ENCODE assay signal across 10 cellular contexts in the genomic region with DNA sequence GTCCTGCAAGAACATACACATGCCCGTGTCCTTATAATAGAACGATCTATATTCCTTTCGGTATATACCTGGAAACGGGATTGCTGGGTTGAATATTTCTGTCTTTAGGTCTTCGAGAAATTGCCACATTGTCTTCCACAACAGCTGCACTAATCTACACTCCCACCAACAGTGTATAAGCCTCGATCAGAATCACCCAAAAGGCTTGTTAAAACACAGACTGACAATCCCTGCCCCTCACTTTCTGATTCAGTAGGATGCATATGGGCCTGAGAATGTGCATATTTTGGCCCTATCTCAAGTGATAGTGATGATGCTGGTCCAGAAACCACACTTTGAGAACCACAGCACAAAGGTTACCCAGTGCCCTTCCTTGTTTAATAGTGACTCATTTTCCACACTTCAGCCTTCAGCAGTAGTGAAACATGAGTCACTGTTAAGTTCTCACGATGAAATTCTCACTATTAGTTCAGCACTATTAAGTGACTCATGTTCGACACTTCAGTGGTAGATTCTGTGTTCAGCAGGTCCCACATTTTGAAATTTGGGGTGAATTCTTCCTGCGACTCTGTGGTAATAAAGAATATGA.
DNase-seq lines count a peak whose midpoint lies in the region; ATAC-seq and TF ChIP-seq lines count a peak whose summit lies in the region.
"Had no signal": no experiment of that assay in that cellular context is flagged by ENCODE, and none has a peak within 500 bp of the region (broad histone marks: within the 10 kb centered on the region; RNA-seq: fewer than 3 reads in every experiment).

No MANE protein-coding gene starts in this region.

- no peak overlapping the region for H3K9ac ChIP-seq in mammary epithelial cell (ENCODE audit: insufficient read depth, low read length)

- peaks cover 4% of the 10 kb centered on the region for H3K9me3 ChIP-seq in mammary epithelial cell (replicated peaks; ENCODE audit: insufficient read depth, low read length)
- H3K9me3 ChIP-seq: lower lobe of right lung, right atrium auricular region had no signal

- WGBS in mammary epithelial cell (ENCODE audit: low coverage, missing lambda C conversion rate), result 61% methylated on average over 9 of the region's 9 CpGs

- H3K4me1 Mint-ChIP-seq in MCF 10A (ENCODE audit: insufficient read depth, unreplicated experiment), result no peaks in the 10 kb centered on the region
- no peaks in the 10 kb centered on the region for H3K4me1 Mint-ChIP-seq in stimulated activated naive CD8-positive, alpha-beta T cell treated with anti-CD3 and anti-CD28 coated beads, Interleukin-15, amount 100 ng/mL, for 72 hours

- H3K36me3 ChIP-seq in mammary epithelial cell (ENCODE audit: insufficient read depth, low read length), result no peaks in the 10 kb centered on the region
- H3K36me3 ChIP-seq: lower lobe of right lung, right atrium auricular region had no signal

- H3K79me2 ChIP-seq in mammary epithelial cell (ENCODE audit: insufficient read depth, low read length), result no peaks in the 10 kb centered on the region

- H3K4me1 ChIP-seq in mammary epithelial cell (ENCODE audit: insufficient read depth, low read length), result no peaks in the 10 kb centered on the region
- H3K4me1 ChIP-seq: lower lobe of right lung, right atrium auricular region had no signal

- POLR2A ChIA-PET in MCF 10A (lab: Yijun Ruan, JAX), result no interaction called here

- peak; percentile 26 for DNase-seq in mammary epithelial cell
- DNase-seq in MCF 10A (ENCODE audit: unreplicated experiment), result no peak
- peak; percentile 79 for DNase-seq in RPMI7951 (ENCODE audit: low read depth)
- peak; percentile 2 to 11 for DNase-seq in stimulated activated naive CD8-positive, alpha-beta T cell treated with anti-CD3 and anti-CD28 coated beads, Interleukin-15, amount 100 ng/mL, for 72 hours
- DNase-seq in OCI-M2 (lab: John Stamatoyannopoulos, UW; ENCODE audit: unreplicated experiment), result no peak
- no peak for DNase-seq in NCI-H1105 treated with DMSO at 0.1 percent for 48 hours (lab: John Stamatoyannopoulos, UW)
- no peak for DNase-seq in DMS 273 treated with DMSO at 0.1 percent for 48 hours (lab: John Stamatoyannopoulos, UW)
- DNase-seq: lower lobe of right lung had no signal

- ATAC-seq in HG02610 (IDR thresholded peaks at IDR 0.05; ENCODE audit: unreplicated experiment), result peak; percentile 92
- ATAC-seq in stimulated activated naive CD8-positive, alpha-beta T cell treated with anti-CD3 and anti-CD28 coated beads, Interleukin-15, amount 100 ng/mL, for 72 hours, result peak; percentile 95
- ATAC-seq: lower lobe of right lung had no signal

- no peaks in the 10 kb centered on the region for H3K27me3 ChIP-seq in mammary epithelial cell (ENCODE audit: insufficient read depth, low read length)
- H3K27me3 ChIP-seq: right atrium auricular region had no signal

- in situ Hi-C loops in mammary epithelial cell (cut with MboI; ENCODE audit: low sequenced_read_pairs in 2 of 2), result no loop called here

- H3K27ac ChIP-seq in mammary epithelial cell (ENCODE audit: insufficient read depth, low read depth, low read length), result no peak overlapping the region
- H3K27ac ChIP-seq: lower lobe of right lung, right atrium auricular region had no signal

- no peak overlapping the region for H2AFZ ChIP-seq in mammary epithelial cell (ENCODE audit: low read depth, low read length)

- BruUV-seq in mammary epithelial cell (replicated peaks; lab: Mats Ljungman, UMichigan), result no TSS peak
- BruUV-seq in MCF 10A (replicated peaks; lab: Mats Ljungman, UMichigan), result no TSS peak

- CTCF ChIA-PET in mammary epithelial cell (lab: Charles Lee; ENCODE audit: low non-redundant PET) (interaction anchor here (0.6 kb wide), 1 partner anchor 827 kb away, joined by 3 read pairs; no protein-coding TSS in a partner anchor), MCF 10A (lab: Yijun Ruan, JAX) (no interaction called here)

- H3K27me3 Mint-ChIP-seq in MCF 10A (ENCODE audit: insufficient read depth, unreplicated experiment), result no peaks in the 10 kb centered on the region
- no peaks in the 10 kb centered on the region for H3K27me3 Mint-ChIP-seq in stimulated activated naive CD8-positive, alpha-beta T cell treated with anti-CD3 and anti-CD28 coated beads, Interleukin-15, amount 100 ng/mL, for 72 hours

- TF ChIP-seq CTCF in mammary epithelial cell (conservative IDR thresholded peaks at IDR 0.05 in 1 of 2, IDR thresholded peaks at IDR 0.05 in 1 of 2; ENCODE audit: extremely low read depth in 1 of 2, insufficient read depth in 1 of 2, low read depth in 1 of 2, low read length in 2 of 2), result no peak
- TF ChIP-seq CTCF in MCF 10A (IDR thresholded peaks at IDR 0.05; ENCODE audit: unreplicated experiment), result no peak

- H3K36me3 Mint-ChIP-seq in MCF 10A (ENCODE audit: insufficient read depth, unreplicated experiment), result no peaks in the 10 kb centered on the region

- H4K20me1 ChIP-seq in mammary epithelial cell (ENCODE audit: insufficient read depth, low read length), result no peaks in the 10 kb centered on the region

- H3K4me3 Mint-ChIP-seq in MCF 10A (ENCODE audit: unreplicated experiment), result no peak overlapping the region
- no peak overlapping the region for H3K4me3 Mint-ChIP-seq in stimulated activated naive CD8-positive, alpha-beta T cell treated with anti-CD3 and anti-CD28 coated beads, Interleukin-15, amount 100 ng/mL, for 72 hours

- dilution Hi-C loops in mammary epithelial cell (cut with HindIII; ENCODE audit: low sequenced_read_pairs), result no loop called here

- peaks cover 52% of the 10 kb centered on the region for H3K9me3 Mint-ChIP-seq in MCF 10A (ENCODE audit: unreplicated experiment)
- peaks cover 5 to 16% of the 10 kb centered on the region in 2 donors for H3K9me3 Mint-ChIP-seq in stimulated activated naive CD8-positive, alpha-beta T cell treated with anti-CD3 and anti-CD28 coated beads, Interleukin-15, amount 100 ng/mL, for 72 hours

- H3K27ac Mint-ChIP-seq in MCF 10A (ENCODE audit: low read depth, unreplicated experiment), result no peak overlapping the region
- H3K27ac Mint-ChIP-seq in stimulated activated naive CD8-positive, alpha-beta T cell treated with anti-CD3 and anti-CD28 coated beads, Interleukin-15, amount 100 ng/mL, for 72 hours, result no peak overlapping the region

- no peak overlapping the region for H3K4me2 ChIP-seq in mammary epithelial cell (ENCODE audit: insufficient read depth, low read depth, low read length)

- no peak overlapping the region for H3K4me3 ChIP-seq in mammary epithelial cell (replicated peaks in 1 of 3; ENCODE audit: insufficient read depth in 1 of 3, low read depth in 2 of 3, low read length in 3 of 3)
- H3K4me3 ChIP-seq: lower lobe of right lung, right atrium auricular region had no signal

- intact Hi-C loops in mammary epithelial cell (cut with micrococcal nuclease), result no loop called here
- intact Hi-C loops in MCF 10A (cut with micrococcal nuclease), result no loop called here

Comparison
In these comparisons a context has a peak if more than half of its experiments do, and no peak if none do; other contexts are left out.
1. DNase-seq: peak in mammary epithelial cell (single experiment), RPMI7951 (single experiment) and stimulated activated naive CD8-positive, alpha-beta T cell treated with anti-CD3 and anti-CD28 coated beads, Interleukin-15, amount 100 ng/mL, for 72 hours (2 of 2); none in MCF 10A (single experiment), OCI-M2 (single experiment), NCI-H1105 treated with DMSO at 0.1 percent for 48 hours (single experiment) and DMS 273 treated with DMSO at 0.1 percent for 48 hours (single experiment).